1 cellular context compared by ENCODE assay signal in genomic region chr10:106707657-106708056, GRCh38.
A peak's percentile ranks its signal among the peaks of the same experiment; 100 is the strongest.
TF ChIP-seq lines count a peak whose summit lies in the region.

No MANE protein-coding gene starts in this region.

TF ChIP-seq in H1, 55 proteins besides CTCF, POLR2A, EP300 and RAD21:
- TF ChIP-seq TAF7 (optimal IDR thresholded peaks at IDR 0.05; ENCODE audit: borderline replicate concordance, low read depth, low read length) (no peak), SIN3A (conservative IDR thresholded peaks at IDR 0.05 in 1 of 2, IDR thresholded peaks at IDR 0.05 in 1 of 2; ENCODE audit: low read depth in 1 of 2, low read length in 2 of 2) (0 out of 4 replicates have a peak, but pooled peaks of 1 of the 2 experiments have one; percentile 25), RXRA (IDR thresholded peaks at IDR 0.05; ENCODE audit: insufficient read depth, low read depth, low read length) (no peak), ASH2L (IDR thresholded peaks at IDR 0.05; ENCODE audit: low read length) (no peak), TEAD4 (IDR thresholded peaks at IDR 0.05; ENCODE audit: low read depth, low read length) (peak; percentile 87), CHD7 (IDR thresholded peaks at IDR 0.05; ENCODE audit: insufficient replicate concordance, low read length) (no peak), RBBP5 (IDR thresholded peaks at IDR 0.05; ENCODE audit: borderline replicate concordance, low read depth, low read length) (no peak), TBP (IDR thresholded peaks at IDR 0.05; ENCODE audit: low read depth, low read length) (no peak), MAX (IDR thresholded peaks at IDR 0.05) (0 out of 2 replicates have a peak, but pooled peaks have one; percentile 10), CEBPB (IDR thresholded peaks at IDR 0.05; ENCODE audit: low read depth, low read length) (no peak), USF2 (IDR thresholded peaks at IDR 0.05; ENCODE audit: low read length) (no peak), BCL11A (IDR thresholded peaks at IDR 0.05; ENCODE audit: low read depth in 2 of 2, low read length in 2 of 2) (no peak), SP1 (IDR thresholded peaks at IDR 0.05; ENCODE audit: low read depth, low read length) (no peak), POU5F1 (IDR thresholded peaks at IDR 0.05; ENCODE audit: low read depth, low read length) (peak; percentile 65; the same call in 1 of the 2 replicates)
